18 cellular contexts compared by ENCODE assay signal in genomic region chr22:36948273-36949055, GRCh38. TPM values are rescaled to one million over a fixed set of nuclear protein-coding genes. Genes with fewer than 3 reads are reported as not detected.
A peak's percentile ranks its signal among the peaks of the same experiment; 100 is the strongest.
DNase-seq lines count a peak whose midpoint lies in the region; ATAC-seq, FAIRE-seq and TF ChIP-seq lines count a peak whose summit lies in the region.
"Had no signal": no experiment of that assay in that cellular context is flagged by ENCODE, and none has a peak within 500 bp of the region (broad histone marks: within the 10 kb centered on the region; RNA-seq: fewer than 3 reads in every experiment).

No MANE protein-coding gene starts in this region.

- CTCF ChIA-PET in CD4-positive, alpha-beta T cell (lab: Charles Lee): no interaction called here
- CTCF ChIA-PET in MCF 10A (lab: Yijun Ruan, JAX): interaction anchor here (0.6 kb wide), 1 partner anchor 43 kb away, joined by 3 read pairs; no protein-coding TSS in a partner anchor

- H3K27me3 Mint-ChIP-seq in CD4-positive, alpha-beta T cell: peaks cover 11% of the 10 kb centered on the region
- H3K27me3 Mint-ChIP-seq in H9 (ENCODE audit: low read depth) (peaks cover 19% of the 10 kb centered on the region), MCF 10A (ENCODE audit: insufficient read depth, unreplicated experiment) (peaks cover 51% of the 10 kb centered on the region)

- H2BK20ac ChIP-seq in H9 (ENCODE audit: low read depth, low read length, poor library complexity, severe bottlenecking): no peak overlapping the region

- H3K9me3 ChIP-seq in mesenchymal stem cell (ENCODE audit: control insufficient read depth, low read length): no peaks in the 10 kb centered on the region
- no peaks in the 10 kb centered on the region for H3K9me3 ChIP-seq in CD4-positive, alpha-beta T cell (ENCODE audit: control insufficient read depth, low read length)
- no peaks in the 10 kb centered on the region for H3K9me3 ChIP-seq in H9 (ENCODE audit: control insufficient read depth, low read depth, low read length)
- H3K9me3 ChIP-seq: SK-N-SH had no signal

- H2BK120ac ChIP-seq in mesenchymal stem cell (ENCODE audit: low read depth, low read length): no peak overlapping the region
- H2BK120ac ChIP-seq in H9 (ENCODE audit: low read depth, low read length, poor library complexity, severe bottlenecking): no peak overlapping the region

- no peak overlapping the region for H2AK5ac ChIP-seq in mesenchymal stem cell (ENCODE audit: low read length, severe bottlenecking)
- H2AK5ac ChIP-seq in H9 (ENCODE audit: insufficient read length, low read length): no peak overlapping the region

- no peaks in the 10 kb centered on the region for H3K9me3 Mint-ChIP-seq in CD4-positive, alpha-beta T cell
- H3K9me3 Mint-ChIP-seq in H9: peaks cover 0 to 3% of the 10 kb centered on the region in 2 experiments; a peak in 1 of 5 replicates
- H3K9me3 Mint-ChIP-seq in MCF 10A (ENCODE audit: unreplicated experiment): no peaks in the 10 kb centered on the region

- H3K4me3 Mint-ChIP-seq in CD4-positive, alpha-beta T cell: no peak overlapping the region
- no peak overlapping the region for H3K4me3 Mint-ChIP-seq in H9
- no peak overlapping the region for H3K4me3 Mint-ChIP-seq in MCF 10A (ENCODE audit: unreplicated experiment)
- H3K4me3 Mint-ChIP-seq: IgD-negative memory B cell had no signal

- no peak overlapping the region for H3K56ac ChIP-seq in H9 (ENCODE audit: insufficient read length, low read depth, low read length)

- H3K4me2 ChIP-seq in mesenchymal stem cell (ENCODE audit: low read length, poor library complexity, severe bottlenecking) (no peak overlapping the region), H9 (ENCODE audit: insufficient read depth, insufficient read length, low read length) (no peak overlapping the region)
- H3K4me2 ChIP-seq: SK-N-SH had no signal

- no TSS peak for BruUV-seq in MCF 10A (replicated peaks; lab: Mats Ljungman, UMichigan)

- FAIRE-seq in GM19239 (lab: Jason Lieb, UNC): no peak

- H3K23me2 ChIP-seq in H9 (ENCODE audit: insufficient read length, low read depth, low read length, poor library complexity, severe bottlenecking): no peaks in the 10 kb centered on the region

- H3K79me2 ChIP-seq in H9 (ENCODE audit: insufficient read depth, low read length): no peaks in the 10 kb centered on the region

- H3K27ac ChIP-seq in mesenchymal stem cell (ENCODE audit: low read length, poor library complexity, severe bottlenecking) (no peak overlapping the region), H9 (ENCODE audit: insufficient read length, low read depth, low read length) (no peak overlapping the region)
- H3K27ac ChIP-seq in CD4-positive, alpha-beta T cell (ENCODE audit: low read depth, low read length): no peak overlapping the region

- TF ChIP-seq CTCF in AG10803 (conservative IDR thresholded peaks at IDR 0.05; ENCODE audit: low read length): no peak
- no peak for TF ChIP-seq CTCF in cardiac fibroblast (IDR thresholded peaks at IDR 0.05; ENCODE audit: low read depth, low read length)
- TF ChIP-seq CTCF in CD4-positive, alpha-beta T cell (IDR thresholded peaks at IDR 0.05): no peak
- TF ChIP-seq CTCF in H9 (conservative IDR thresholded peaks at IDR 0.05): no peak
- no peak for TF ChIP-seq CTCF in MCF 10A (IDR thresholded peaks at IDR 0.05; ENCODE audit: unreplicated experiment)

- H3K27me3 ChIP-seq in mesenchymal stem cell (ENCODE audit: control insufficient read depth in 1 of 2, insufficient read depth in 1 of 2, low read length in 2 of 2) (peaks cover 6 to 44% of the 10 kb centered on the region in 2 experiments), H9 (ENCODE audit: insufficient read depth, low read length) (no peaks in the 10 kb centered on the region)
- no peaks in the 10 kb centered on the region for H3K27me3 ChIP-seq in CD4-positive, alpha-beta T cell (ENCODE audit: control insufficient read depth, insufficient read depth, low read length)

- POLR2A ChIA-PET in CD4-positive, alpha-beta T cell (lab: Charles Lee): no interaction called here
- POLR2A ChIA-PET in MCF 10A (lab: Yijun Ruan, JAX): no interaction called here

- H2BK12ac ChIP-seq in mesenchymal stem cell (ENCODE audit: low read length in 2 of 2): no peak overlapping the region
- no peak overlapping the region for H2BK12ac ChIP-seq in H9 (ENCODE audit: insufficient read length, low read depth, low read length)

- no peak overlapping the region for H4K5ac ChIP-seq in H9 (ENCODE audit: insufficient read length, low read depth, low read length)

- no peak overlapping the region for H3K27ac Mint-ChIP-seq in CD4-positive, alpha-beta T cell
- H3K27ac Mint-ChIP-seq in H9: no peak overlapping the region
- no peak overlapping the region for H3K27ac Mint-ChIP-seq in MCF 10A (ENCODE audit: low read depth, unreplicated experiment)
- H3K27ac Mint-ChIP-seq: IgD-negative memory B cell had no signal

- H3K79me1 ChIP-seq in mesenchymal stem cell (replicated peaks; ENCODE audit: low read length, poor library complexity, severe bottlenecking) (no peaks in the 10 kb centered on the region), H9 (ENCODE audit: insufficient read depth, low read depth, low read length, poor library complexity, severe bottlenecking) (no peaks in the 10 kb centered on the region)

- H3K4ac ChIP-seq in mesenchymal stem cell (ENCODE audit: low read depth in 1 of 2, low read length in 2 of 2): no peak overlapping the region
- H3K4ac ChIP-seq in H9 (ENCODE audit: low read depth, low read length): no peak overlapping the region

- intact Hi-C loops in CD4-positive, alpha-beta T cell (cut with DNase I, micrococcal nuclease): loop anchor here in 1 of 2 experiments (10.0 kb wide), 1 partner anchor 66 kb away; the partner anchor contains the start of genes MPST and TST
- intact Hi-C loops in MCF 10A (cut with micrococcal nuclease): no loop called here

- no peak overlapping the region for H4K91ac ChIP-seq in mesenchymal stem cell (ENCODE audit: low read length)
- no peak overlapping the region for H4K91ac ChIP-seq in H9 (ENCODE audit: insufficient read length, low read depth, low read length)

- H3K4me3 ChIP-seq in AG10803 (ENCODE audit: low read length) (no peak overlapping the region), cardiac fibroblast (replicated peaks in 1 of 2; ENCODE audit: low read depth in 2 of 2, low read length in 2 of 2) (no peak overlapping the region), mesenchymal stem cell (ENCODE audit: insufficient read depth in 1 of 2, low read depth in 1 of 2, low read length in 2 of 2) (no peak overlapping the region)

- H2BK5ac ChIP-seq in mesenchymal stem cell (ENCODE audit: low read depth, low read length, poor library complexity, severe bottlenecking): no peak overlapping the region
- no peak overlapping the region for H2BK5ac ChIP-seq in H9 (ENCODE audit: insufficient read length, low read length)

- no peak overlapping the region for H3K18ac ChIP-seq in mesenchymal stem cell (ENCODE audit: low read depth in 1 of 2, low read length in 2 of 2)
- no peak overlapping the region for H3K18ac ChIP-seq in H9 (ENCODE audit: insufficient read length, low read depth, low read length)

- no peaks in the 10 kb centered on the region for H4K20me1 ChIP-seq in H9 (ENCODE audit: control insufficient read depth, insufficient read depth, insufficient read length)

- no peaks in the 10 kb centered on the region for H3K36me3 Mint-ChIP-seq in CD4-positive, alpha-beta T cell (ENCODE audit: low read depth)
- no peaks in the 10 kb centered on the region for H3K36me3 Mint-ChIP-seq in H9 (ENCODE audit: insufficient read depth in 1 of 3, low read depth in 3 of 3)
- H3K36me3 Mint-ChIP-seq in MCF 10A (ENCODE audit: insufficient read depth, unreplicated experiment): no peaks in the 10 kb centered on the region
- H3K36me3 Mint-ChIP-seq: IgD-negative memory B cell had no signal

- H4K8ac ChIP-seq in mesenchymal stem cell (ENCODE audit: low read length): no peak overlapping the region
- H4K8ac ChIP-seq in H9 (replicated peaks; ENCODE audit: insufficient read length, low read depth, low read length): no peak overlapping the region

- H2AFZ ChIP-seq in mesenchymal stem cell (ENCODE audit: low read depth, low read length) (no peak overlapping the region), H9 (ENCODE audit: low read length) (no peak overlapping the region)

- no peaks in the 10 kb centered on the region for H3K4me1 Mint-ChIP-seq in CD4-positive, alpha-beta T cell (ENCODE audit: low read depth)
- peaks cover 6% of the 10 kb centered on the region in 2 experiments; a peak in 3 of 4 replicates for H3K4me1 Mint-ChIP-seq in H9
- H3K4me1 Mint-ChIP-seq in MCF 10A (ENCODE audit: insufficient read depth, unreplicated experiment): no peaks in the 10 kb centered on the region

- H3T11ph ChIP-seq in H9 (ENCODE audit: low read length): no peak overlapping the region

- H3K36me3 ChIP-seq in mesenchymal stem cell (ENCODE audit: control insufficient read depth in 1 of 2, insufficient read depth in 2 of 2, low read depth in 1 of 2, low read length in 2 of 2): no peaks in the 10 kb centered on the region

- ATAC-seq in CD4-positive, alpha-beta T cell (ENCODE audit: poor library complexity): no peak

- no peak overlapping the region for H3K9ac ChIP-seq in mesenchymal stem cell (ENCODE audit: low read length)
- no peak overlapping the region for H3K9ac ChIP-seq in H9 (ENCODE audit: extremely low read depth, insufficient read length, low read length)
- H3K9ac ChIP-seq: SK-N-SH had no signal

- peak; percentile 24 for DNase-seq in AG10803 (ENCODE audit: low read depth)
- DNase-seq in M059J (ENCODE audit: low read depth): peak; percentile 42
- peak; percentile 16 to 53 for DNase-seq in cardiac fibroblast (ENCODE audit: low read depth in 2 of 2)
- DNase-seq in mesenchymal stem cell: peak; percentile 5
- DNase-seq in GM19239 (ENCODE audit: insufficient read length, low spot score): no peak
- no peak for DNase-seq in CD4-positive, alpha-beta T cell
- DNase-seq in H9: no peak
- no peak for DNase-seq in MCF 10A (ENCODE audit: unreplicated experiment)
- DNase-seq: DND-41; NCI-H1436; NCI-H2081 treated with DMSO at 0.1 percent for 48 hours; NCI-H2227 treated with DMSO at 0.1 percent for 48 hours; NCI-H526 treated with DMSO at 0.1 percent for 48 hours; NK-92 treated with Interleukin-12 subunit alpha and Interleukin-12 subunit beta, amount 100 ng/mL, for 24 hours; SK-N-SH had no signal

- H2BK15ac ChIP-seq in mesenchymal stem cell (ENCODE audit: low read depth, poor library complexity, severe bottlenecking) (no peak overlapping the region), H9 (ENCODE audit: low read depth, low read length) (no peak overlapping the region)

- no peaks in the 10 kb centered on the region for H3K4me1 ChIP-seq in mesenchymal stem cell (ENCODE audit: control insufficient read depth, insufficient read depth, low read depth, low read length)
- no peaks in the 10 kb centered on the region for H3K4me1 ChIP-seq in H9 (ENCODE audit: insufficient read depth, low read length)

- H3K14ac ChIP-seq in mesenchymal stem cell (ENCODE audit: low read length in 2 of 2) (no peak overlapping the region), H9 (ENCODE audit: insufficient read depth, low read length) (no peak overlapping the region)

- H3K23ac ChIP-seq in mesenchymal stem cell (ENCODE audit: low read length in 2 of 2) (no peak overlapping the region), H9 (ENCODE audit: insufficient read length, low read depth, low read length) (no peak overlapping the region)

- 63% methylated on average over 8 of the region's 8 CpGs for WGBS in mesenchymal stem cell
- WGBS in H9 (ENCODE audit: extremely low coverage, insufficient read length, low lambda C conversion rate): no CpG with 5 or more reads among the region's 8 CpGs

RNA-seq across cellular contexts. Expression of gene CSF2RB, which starts 35.0 kb away (rescaled TPM):
- 0.02 TPM in 1 of 2 replicates, not detected in the other for total RNA-seq in M059J (2014; rRNA removed; shearing (Covaris generic))
- polyA plus RNA-seq in mesenchymal stem cell (2013, experiment 1 of 2): not detected
- not detected for polyA plus RNA-seq in mesenchymal stem cell (2013, experiment 2 of 2)
- 1 to 10 TPM; 1.5 TPM for total RNA-seq in CD4-positive, alpha-beta T cell
- total RNA-seq in H9 (2021): not detected in 2 replicates
- not detected in 2 replicates for total RNA-seq in MCF 10A (2022)
- total RNA-seq: A172, H4 had no signal
- polyA plus RNA-seq: SK-N-SH had no signal

Comparison
In these comparisons a context has a peak if more than half of its experiments do, and no peak if none do; other contexts are left out.
1. DNase-seq: peak in AG10803 (single experiment), M059J (single experiment), cardiac fibroblast (2 of 2) and mesenchymal stem cell (single experiment); none in GM19239 (single experiment), CD4-positive, alpha-beta T cell (0 of 10), H9 (single experiment) and MCF 10A (single experiment).